ENCODE assay signal across 2 cellular contexts in genomic region chr15:42184313-42184712, GRCh38.
TF ChIP-seq lines count a peak whose summit lies in the region.

No MANE protein-coding gene starts in this region.

TF ChIP-seq in GM12878, 131 proteins besides CTCF, POLR2A, EP300 and RAD21 (continued from another document and continues in another):
- TF ChIP-seq IRF4 (IDR thresholded peaks at IDR 0.05; ENCODE audit: low read depth, low read length) (peak; percentile 72; the same call in 1 of the 2 replicates), TBL1XR1 (IDR thresholded peaks at IDR 0.05; ENCODE audit: low read depth, low read length) (no peak), ZBED1 (IDR thresholded peaks at IDR 0.05; ENCODE audit: borderline replicate concordance) (no peak), NFXL1 (IDR thresholded peaks at IDR 0.05; ENCODE audit: borderline replicate concordance) (no peak), ETV6 (conservative IDR thresholded peaks at IDR 0.05 in 1 of 2, IDR thresholded peaks at IDR 0.05 in 1 of 2; ENCODE audit: borderline replicate concordance in 1 of 2, low read depth in 1 of 2) (no peak), BCL3 (IDR thresholded peaks at IDR 0.05; ENCODE audit: borderline replicate concordance, insufficient read depth, low read depth, low read length, poor library complexity, severe bottlenecking) (no peak), CREM (IDR thresholded peaks at IDR 0.05; ENCODE audit: low read depth) (0 out of 2 replicates have a peak, but pooled peaks have one; percentile 9), SUPT20H (IDR thresholded peaks at IDR 0.05; ENCODE audit: borderline replicate concordance, control insufficient read depth, low read depth, low read length) (no peak), SMARCA5 (IDR thresholded peaks at IDR 0.05) (no peak), GABPA (IDR thresholded peaks at IDR 0.05; ENCODE audit: low read depth) (no peak), MTA3 (IDR thresholded peaks at IDR 0.05; ENCODE audit: borderline replicate concordance, low read length) (no peak), SUZ12 (IDR thresholded peaks at IDR 0.05; ENCODE audit: unreplicated experiment) (no peak), SKIL (IDR thresholded peaks at IDR 0.05; ENCODE audit: low read depth, poor library complexity, severe bottlenecking) (no peak), PML (IDR thresholded peaks at IDR 0.05; ENCODE audit: low read length) (no peak), EED (IDR thresholded peaks at IDR 0.05; ENCODE audit: low read depth) (peak; percentile 50; the same call in 1 of the 2 replicates), ATF7 (IDR thresholded peaks at IDR 0.05; ENCODE audit: low read depth) (peak; percentile 75), ZNF687 (IDR thresholded peaks at IDR 0.05) (no peak), IKZF2 (IDR thresholded peaks at IDR 0.05) (peak; percentile 47 to 58; a peak in 2 of 4 replicates), SPI1 (IDR thresholded peaks at IDR 0.05; ENCODE audit: borderline replicate concordance, insufficient read depth, low read depth, low read length) (peak; percentile 94), STAT1 (conservative IDR thresholded peaks at IDR 0.05) (no peak), PAX8 (IDR thresholded peaks at IDR 0.05) (no peak), RB1 (IDR thresholded peaks at IDR 0.05; ENCODE audit: borderline replicate concordance) (no peak), NKRF (conservative IDR thresholded peaks at IDR 0.05) (no peak), SIX5 (IDR thresholded peaks at IDR 0.05; ENCODE audit: low read depth, low read length, severe bottlenecking) (no peak)

TF ChIP-seq in HEK293T, 16 proteins besides CTCF, POLR2A, EP300 and RAD21 (continued from another document):
- no peak for TF ChIP-seq PKNOX1 (IDR thresholded peaks at IDR 0.05)
- TF ChIP-seq NFRKB (IDR thresholded peaks at IDR 0.05) = no peak
- TF ChIP-seq TARDBP (IDR thresholded peaks at IDR 0.05) = no peak
- TF ChIP-seq L3MBTL2 (conservative IDR thresholded peaks at IDR 0.05) = no peak
- no peak for TF ChIP-seq LEF1 (IDR thresholded peaks at IDR 0.05; ENCODE audit: borderline replicate concordance)
- no peak for TF ChIP-seq HDGF (IDR thresholded peaks at IDR 0.05; ENCODE audit: borderline replicate concordance)
- no peak for TF ChIP-seq ELF4 (IDR thresholded peaks at IDR 0.05)
- TF ChIP-seq ARNT (IDR thresholded peaks at IDR 0.05) = no peak
- TF ChIP-seq BHLHE40 (IDR thresholded peaks at IDR 0.05; ENCODE audit: borderline replicate concordance) = no peak
- TF ChIP-seq FOXK2 (IDR thresholded peaks at IDR 0.05) = no peak
- no peak for TF ChIP-seq ZNF384 (IDR thresholded peaks at IDR 0.05)
